Comparison of ENCODE assay signal across 1 cellular context in genomic region chr11:125070699-125071254, GRCh38.
TF ChIP-seq lines count a peak whose summit lies in the region.

No MANE protein-coding gene starts in this region.

TF ChIP-seq in K562, 482 proteins besides CTCF, POLR2A, EP300 and RAD21 (continued from another document and continues in another):
- peak; percentile 97 for TF ChIP-seq ZNF740 (CRISPR knock-in tag; IDR thresholded peaks at IDR 0.05)
- peak in 1 of 2 experiments; percentile 79; a peak in 2 of 4 replicates for TF ChIP-seq ZNF740 (tag; IDR thresholded peaks at IDR 0.05)
- no peak for TF ChIP-seq STAT5B (CRISPR knock-in tag; IDR thresholded peaks at IDR 0.05)
- no peak for TF ChIP-seq TSC22D4 (tag; IDR thresholded peaks at IDR 0.05)
- TF ChIP-seq, protein P1, sequence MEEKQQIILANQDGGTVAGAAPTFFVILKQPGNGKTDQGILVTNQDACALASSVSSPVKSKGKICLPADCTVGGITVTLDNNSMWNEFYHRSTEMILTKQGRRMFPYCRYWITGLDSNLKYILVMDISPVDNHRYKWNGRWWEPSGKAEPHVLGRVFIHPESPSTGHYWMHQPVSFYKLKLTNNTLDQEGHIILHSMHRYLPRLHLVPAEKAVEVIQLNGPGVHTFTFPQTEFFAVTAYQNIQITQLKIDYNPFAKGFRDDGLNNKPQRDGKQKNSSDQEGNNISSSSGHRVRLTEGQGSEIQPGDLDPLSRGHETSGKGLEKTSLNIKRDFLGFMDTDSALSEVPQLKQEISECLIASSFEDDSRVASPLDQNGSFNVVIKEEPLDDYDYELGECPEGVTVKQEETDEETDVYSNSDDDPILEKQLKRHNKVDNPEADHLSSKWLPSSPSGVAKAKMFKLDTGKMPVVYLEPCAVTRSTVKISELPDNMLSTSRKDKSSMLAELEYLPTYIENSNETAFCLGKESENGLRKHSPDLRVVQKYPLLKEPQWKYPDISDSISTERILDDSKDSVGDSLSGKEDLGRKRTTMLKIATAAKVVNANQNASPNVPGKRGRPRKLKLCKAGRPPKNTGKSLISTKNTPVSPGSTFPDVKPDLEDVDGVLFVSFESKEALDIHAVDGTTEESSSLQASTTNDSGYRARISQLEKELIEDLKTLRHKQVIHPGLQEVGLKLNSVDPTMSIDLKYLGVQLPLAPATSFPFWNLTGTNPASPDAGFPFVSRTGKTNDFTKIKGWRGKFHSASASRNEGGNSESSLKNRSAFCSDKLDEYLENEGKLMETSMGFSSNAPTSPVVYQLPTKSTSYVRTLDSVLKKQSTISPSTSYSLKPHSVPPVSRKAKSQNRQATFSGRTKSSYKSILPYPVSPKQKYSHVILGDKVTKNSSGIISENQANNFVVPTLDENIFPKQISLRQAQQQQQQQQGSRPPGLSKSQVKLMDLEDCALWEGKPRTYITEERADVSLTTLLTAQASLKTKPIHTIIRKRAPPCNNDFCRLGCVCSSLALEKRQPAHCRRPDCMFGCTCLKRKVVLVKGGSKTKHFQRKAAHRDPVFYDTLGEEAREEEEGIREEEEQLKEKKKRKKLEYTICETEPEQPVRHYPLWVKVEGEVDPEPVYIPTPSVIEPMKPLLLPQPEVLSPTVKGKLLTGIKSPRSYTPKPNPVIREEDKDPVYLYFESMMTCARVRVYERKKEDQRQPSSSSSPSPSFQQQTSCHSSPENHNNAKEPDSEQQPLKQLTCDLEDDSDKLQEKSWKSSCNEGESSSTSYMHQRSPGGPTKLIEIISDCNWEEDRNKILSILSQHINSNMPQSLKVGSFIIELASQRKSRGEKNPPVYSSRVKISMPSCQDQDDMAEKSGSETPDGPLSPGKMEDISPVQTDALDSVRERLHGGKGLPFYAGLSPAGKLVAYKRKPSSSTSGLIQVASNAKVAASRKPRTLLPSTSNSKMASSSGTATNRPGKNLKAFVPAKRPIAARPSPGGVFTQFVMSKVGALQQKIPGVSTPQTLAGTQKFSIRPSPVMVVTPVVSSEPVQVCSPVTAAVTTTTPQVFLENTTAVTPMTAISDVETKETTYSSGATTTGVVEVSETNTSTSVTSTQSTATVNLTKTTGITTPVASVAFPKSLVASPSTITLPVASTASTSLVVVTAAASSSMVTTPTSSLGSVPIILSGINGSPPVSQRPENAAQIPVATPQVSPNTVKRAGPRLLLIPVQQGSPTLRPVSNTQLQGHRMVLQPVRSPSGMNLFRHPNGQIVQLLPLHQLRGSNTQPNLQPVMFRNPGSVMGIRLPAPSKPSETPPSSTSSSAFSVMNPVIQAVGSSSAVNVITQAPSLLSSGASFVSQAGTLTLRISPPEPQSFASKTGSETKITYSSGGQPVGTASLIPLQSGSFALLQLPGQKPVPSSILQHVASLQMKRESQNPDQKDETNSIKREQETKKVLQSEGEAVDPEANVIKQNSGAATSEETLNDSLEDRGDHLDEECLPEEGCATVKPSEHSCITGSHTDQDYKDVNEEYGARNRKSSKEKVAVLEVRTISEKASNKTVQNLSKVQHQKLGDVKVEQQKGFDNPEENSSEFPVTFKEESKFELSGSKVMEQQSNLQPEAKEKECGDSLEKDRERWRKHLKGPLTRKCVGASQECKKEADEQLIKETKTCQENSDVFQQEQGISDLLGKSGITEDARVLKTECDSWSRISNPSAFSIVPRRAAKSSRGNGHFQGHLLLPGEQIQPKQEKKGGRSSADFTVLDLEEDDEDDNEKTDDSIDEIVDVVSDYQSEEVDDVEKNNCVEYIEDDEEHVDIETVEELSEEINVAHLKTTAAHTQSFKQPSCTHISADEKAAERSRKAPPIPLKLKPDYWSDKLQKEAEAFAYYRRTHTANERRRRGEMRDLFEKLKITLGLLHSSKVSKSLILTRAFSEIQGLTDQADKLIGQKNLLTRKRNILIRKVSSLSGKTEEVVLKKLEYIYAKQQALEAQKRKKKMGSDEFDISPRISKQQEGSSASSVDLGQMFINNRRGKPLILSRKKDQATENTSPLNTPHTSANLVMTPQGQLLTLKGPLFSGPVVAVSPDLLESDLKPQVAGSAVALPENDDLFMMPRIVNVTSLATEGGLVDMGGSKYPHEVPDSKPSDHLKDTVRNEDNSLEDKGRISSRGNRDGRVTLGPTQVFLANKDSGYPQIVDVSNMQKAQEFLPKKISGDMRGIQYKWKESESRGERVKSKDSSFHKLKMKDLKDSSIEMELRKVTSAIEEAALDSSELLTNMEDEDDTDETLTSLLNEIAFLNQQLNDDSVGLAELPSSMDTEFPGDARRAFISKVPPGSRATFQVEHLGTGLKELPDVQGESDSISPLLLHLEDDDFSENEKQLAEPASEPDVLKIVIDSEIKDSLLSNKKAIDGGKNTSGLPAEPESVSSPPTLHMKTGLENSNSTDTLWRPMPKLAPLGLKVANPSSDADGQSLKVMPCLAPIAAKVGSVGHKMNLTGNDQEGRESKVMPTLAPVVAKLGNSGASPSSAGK (IDR thresholded peaks at IDR 0.05) = peak; percentile 85
- peak in 1 of 3 experiments; percentile 30 for TF ChIP-seq YY1 (IDR thresholded peaks at IDR 0.05; ENCODE audit: borderline replicate concordance in 1 of 3, control insufficient read depth in 1 of 3, extremely low read depth in 1 of 3, insufficient read depth in 3 of 3, insufficient read length in 1 of 3, insufficient replicate concordance in 2 of 3, low read depth in 1 of 3, low read length in 2 of 3)
- peak; percentile 65 for TF ChIP-seq BACH1 (tag; IDR thresholded peaks at IDR 0.05)
- peak; percentile 60 to 65 for TF ChIP-seq MNT (conservative IDR thresholded peaks at IDR 0.05)
- TF ChIP-seq ARNT (IDR thresholded peaks at IDR 0.05) = peak; percentile 40 to 59; a peak in 1 of 4 replicates
- peak; percentile 85 for TF ChIP-seq ZNF395 (CRISPR knock-in tag; IDR thresholded peaks at IDR 0.05)
- peak; percentile 60 for TF ChIP-seq CBFA2T3 (IDR thresholded peaks at IDR 0.05)
- TF ChIP-seq FOXK2 (conservative IDR thresholded peaks at IDR 0.05 in 1 of 2, IDR thresholded peaks at IDR 0.05 in 1 of 2; ENCODE audit: low read depth in 2 of 2) = peak; percentile 67 to 75; a peak in 2 of 4 replicates
- TF ChIP-seq RBFOX2 (IDR thresholded peaks at IDR 0.05; ENCODE audit: low read depth, low read length) = peak; percentile 40; the same call in 1 of the 2 replicates
- TF ChIP-seq ZFP30 (CRISPR knock-in tag; IDR thresholded peaks at IDR 0.05; ENCODE audit: borderline replicate concordance) = no peak
- TF ChIP-seq TAF1 (IDR thresholded peaks at IDR 0.05; ENCODE audit: control insufficient read depth, extremely low read depth, insufficient read depth, low read length, severe bottlenecking) = peak; percentile 47
- peak; percentile 73 for TF ChIP-seq MTA1 (IDR thresholded peaks at IDR 0.05; ENCODE audit: borderline replicate concordance)
- 0 out of 2 replicates have a peak, but pooled peaks have one; percentile 10 for TF ChIP-seq MAFG (tag; conservative IDR thresholded peaks at IDR 0.05)
- peak; percentile 42 for TF ChIP-seq TBP (optimal IDR thresholded peaks at IDR 0.05; ENCODE audit: low read depth, low read length)
- TF ChIP-seq ZBTB7A (IDR thresholded peaks at IDR 0.05; ENCODE audit: borderline replicate concordance, control insufficient read depth, low read depth, low read length) = peak; percentile 55; the same call in 1 of the 2 replicates
- TF ChIP-seq EHMT2 (IDR thresholded peaks at IDR 0.05) = peak; percentile 76
- TF ChIP-seq ETV1 (tag; conservative IDR thresholded peaks at IDR 0.05; ENCODE audit: low read depth) = peak; percentile 65; the same call in 1 of the 2 replicates
- no peak for TF ChIP-seq MBD1 (CRISPR knock-in tag; IDR thresholded peaks at IDR 0.05)
- TF ChIP-seq REST (CRISPR knock-in tag; IDR thresholded peaks at IDR 0.05; ENCODE audit: low read depth) = no peak
- 0 out of 2 replicates have a peak, but pooled peaks have one; percentile 21 for TF ChIP-seq SMAD3 (CRISPR knock-in tag; conservative IDR thresholded peaks at IDR 0.05)
- 0 out of 2 replicates have a peak, but pooled peaks have one; percentile 3 for TF ChIP-seq HLTF (IDR thresholded peaks at IDR 0.05)
- TF ChIP-seq ZNF511 (CRISPR knock-in tag; IDR thresholded peaks at IDR 0.05) = 0 out of 2 replicates have a peak, but pooled peaks have one; percentile 67
- TF ChIP-seq TRIM25 (IDR thresholded peaks at IDR 0.05; ENCODE audit: borderline replicate concordance) = no peak
